ENCODE assay signal across 23 cellular contexts in the genomic region with DNA sequence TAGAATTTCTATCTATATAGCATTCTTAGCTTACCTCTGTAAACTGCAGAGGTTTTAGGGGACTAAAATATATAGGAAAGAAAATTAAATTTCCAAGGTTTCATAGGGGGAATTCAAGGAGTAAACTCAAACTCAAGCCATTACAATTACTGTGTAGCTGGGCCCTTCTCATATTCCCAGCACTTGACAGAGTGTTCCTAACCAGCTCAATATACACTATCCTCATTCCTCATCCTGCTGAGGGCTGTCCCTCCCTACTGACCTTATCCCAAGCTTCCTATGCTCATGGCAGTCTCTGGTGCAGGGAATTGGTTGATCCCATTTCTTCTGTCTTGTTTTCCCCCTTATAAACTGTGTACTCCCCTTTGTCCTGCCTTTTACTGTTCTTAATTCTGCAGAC.
"Had no signal": no experiment of that assay in that cellular context is flagged by ENCODE, and none has a peak within 500 bp of the region (broad histone marks: within the 10 kb centered on the region; RNA-seq: fewer than 3 reads in every experiment).

No MANE protein-coding gene starts in this region.

- DNase-seq: effector memory CD8-positive, alpha-beta T cell; glutamatergic neuron; islet precursor cell; left ventricle myocardium inferior; lower lobe of right lung; naive thymus-derived CD4-positive, alpha-beta T cell; nephron progenitor cell; psoas muscle; retina; right lobe of liver; spleen; stimulated activated CD4-positive, alpha-beta T cell treated with anti-CD3 and anti-CD28 coated beads, Interleukin-15, amount 100 ng/mL, for 24 hours; stimulated activated CD4-positive, alpha-beta T cell treated with anti-CD3 and anti-CD28 coated beads, Interleukin-1b, Interleukin-23, amount 100 ng/mL, for 48 hours; stimulated activated CD4-positive, alpha-beta T cell treated with anti-CD3 and anti-CD28 coated beads, Interleukin-4, amount 100 ng/mL, for 24 hours; stimulated activated naive CD4-positive, alpha-beta T cell; stomach; substantia nigra; transverse colon had no signal

- H3K27me3 Mint-ChIP-seq: effector memory CD8-positive, alpha-beta T cell; memory B cell; naive thymus-derived CD4-positive, alpha-beta T cell had no signal

- H3K9me3 Mint-ChIP-seq: effector memory CD8-positive, alpha-beta T cell; memory B cell; naive thymus-derived CD4-positive, alpha-beta T cell; nephron progenitor cell had no signal

- H3K9me3 ChIP-seq: esophagus muscularis mucosa, gastroesophageal sphincter, left ventricle myocardium inferior, lower lobe of right lung, right lobe of liver, spleen, stomach, thoracic aorta, transverse colon had no signal

- H3K27me3 ChIP-seq: esophagus muscularis mucosa, gastroesophageal sphincter, right lobe of liver, spleen, stomach, transverse colon had no signal

- H3K4me3 Mint-ChIP-seq: effector memory CD8-positive, alpha-beta T cell; memory B cell; nephron progenitor cell had no signal

- H3K36me3 ChIP-seq: right lobe of liver, thoracic aorta, transverse colon had no signal

- H3K27ac Mint-ChIP-seq: effector memory CD8-positive, alpha-beta T cell; memory B cell; nephron progenitor cell had no signal

- H3K4me3 ChIP-seq: esophagus muscularis mucosa, gastroesophageal sphincter, left ventricle myocardium inferior, lower lobe of right lung, psoas muscle, right lobe of liver, spleen, stomach, thoracic aorta, transverse colon had no signal

- ATAC-seq: effector memory CD8-positive, alpha-beta T cell; gastroesophageal sphincter; lower lobe of right lung; naive thymus-derived CD4-positive, alpha-beta T cell; psoas muscle; right lobe of liver had no signal

- H3K27ac ChIP-seq: epithelial cell of prostate, esophagus muscularis mucosa, gastroesophageal sphincter, left ventricle myocardium inferior, lower lobe of right lung, psoas muscle, right lobe of liver, spleen, stomach, thoracic aorta, transverse colon had no signal
